ENCODE assay signal across 16 cellular contexts in the genomic region with DNA sequence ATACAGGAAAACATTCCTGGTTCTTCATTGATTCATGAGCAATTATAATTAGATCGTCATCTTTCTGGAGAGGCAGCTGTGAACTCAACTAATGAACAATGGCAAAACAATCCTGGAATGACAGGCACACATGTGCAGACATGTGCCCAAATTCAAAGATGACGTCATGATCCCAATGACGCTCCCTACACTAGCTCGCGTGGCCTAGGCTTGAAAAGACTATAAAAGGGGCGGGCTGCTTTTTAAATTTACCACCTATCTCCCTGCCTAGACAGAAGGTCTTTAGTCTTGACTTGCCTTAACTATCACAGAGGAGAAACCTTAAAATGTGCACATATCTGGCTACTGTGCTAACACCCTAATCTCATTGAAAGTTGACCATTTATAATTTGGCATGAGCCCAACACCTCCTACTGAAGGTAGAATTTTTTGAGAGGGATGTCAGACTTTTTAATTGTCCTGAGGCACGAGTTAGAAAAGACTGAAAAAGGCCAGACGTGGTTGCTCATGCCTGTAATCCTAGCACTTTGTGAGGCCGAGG.
DNase-seq lines count a peak whose midpoint lies in the region; ATAC-seq lines count a peak whose summit lies in the region.
"Had no signal": no experiment of that assay in that cellular context is flagged by ENCODE, and none has a peak within 500 bp of the region (broad histone marks: within the 10 kb centered on the region; RNA-seq: fewer than 3 reads in every experiment).

No MANE protein-coding gene starts in this region.

- no peak overlapping the region for H3K4me3 ChIP-seq in esophagus (ENCODE audit: low read depth in 1 of 2, low read length in 2 of 2)
- H3K4me3 ChIP-seq: HAP-1 had no signal

- peak overlapping the region; percentile 54 for H3K27ac Mint-ChIP-seq in activated CD4-positive, alpha-beta memory T cell treated with anti-CD3 and anti-CD28 coated beads for 36 hours
- no peak overlapping the region for H3K27ac Mint-ChIP-seq in activated CD4-positive, alpha-beta memory T cell treated with anti-CD3 and anti-CD28 coated beads, Interleukin-2, amount 10 ng/mL, durations not matched to agents 7 days and 5 days
- H3K27ac Mint-ChIP-seq in stimulated activated memory B cell treated with anti-CD40 and anti-IgM and Interleukin-4, amounts not matched to agents 10 μg/mL and 1 μg/mL and 100 μg/mL, for 72 hours = peak overlapping the region; percentile 99
- peak overlapping the region in 1 of 2 donors; percentile 29 for H3K27ac Mint-ChIP-seq in activated naive CD4-positive, alpha-beta T cell treated with anti-CD3 and anti-CD28 coated beads, Interleukin-2, amount 50 U/mL, for 72 hours

- peaks cover 5 to 10% of the 10 kb centered on the region in 2 donors for H3K36me3 ChIP-seq in esophagus (ENCODE audit: control insufficient read depth in 2 of 2, insufficient read depth in 2 of 2, low read length in 1 of 2)

- no peaks in the 10 kb centered on the region for H3K27me3 ChIP-seq in esophagus (ENCODE audit: control insufficient read depth in 1 of 2, insufficient read depth in 2 of 2, low read length in 2 of 2)

- H3K9me3 ChIP-seq in esophagus (ENCODE audit: control insufficient read depth in 2 of 2, insufficient read depth in 1 of 2, low read depth in 1 of 2, low read length in 1 of 2) = no peaks in the 10 kb centered on the region
- H3K9me3 ChIP-seq: HAP-1 had no signal

- peaks cover 0 to 8% of the 10 kb centered on the region in 2 donors for H3K4me1 ChIP-seq in esophagus (ENCODE audit: control insufficient read depth in 2 of 2, insufficient read depth in 2 of 2, low read length in 1 of 2)

- CTCF ChIA-PET in activated CD4-positive, alpha-beta memory T cell treated with anti-CD3 and anti-CD28 coated beads for 36 hours (lab: Charles Lee) = interaction anchor here (1.2 to 1.4 kb wide), 2 partner anchors 106 to 107 kb away, joined by 3 to 4 read pairs; a partner anchor contains a TSS
- CTCF ChIA-PET in activated CD4-positive, alpha-beta memory T cell treated with anti-CD3 and anti-CD28 coated beads, Interleukin-2, amount 10 ng/mL, durations not matched to agents 7 days and 5 days (lab: Charles Lee) = no interaction called here

- no peak for DNase-seq in activated CD4-positive, alpha-beta memory T cell treated with anti-CD3 and anti-CD28 coated beads for 36 hours
- DNase-seq in activated CD4-positive, alpha-beta memory T cell treated with anti-CD3 and anti-CD28 coated beads, Interleukin-2, amount 10 ng/mL, durations not matched to agents 7 days and 5 days = no peak
- DNase-seq in SHP77 (lab: John Stamatoyannopoulos, UW) = peak; percentile 32 to 63
- no peak for DNase-seq in stimulated activated naive CD4-positive, alpha-beta T cell (lab: John Stamatoyannopoulos, UW)
- DNase-seq in activated naive CD4-positive, alpha-beta T cell treated with anti-CD3 and anti-CD28 coated beads, Interleukin-2, amount 50 U/mL, for 72 hours (ENCODE audit: low spot score in 2 of 2) = no peak
- DNase-seq: activated CD8-positive, alpha-beta memory T cell treated with anti-CD3 and anti-CD28 coated beads, Interleukin-2, amount 50 U/mL, for 48 hours; DND-41; KBM-7; mesendoderm; NCI-H2107; stimulated activated CD4-positive, alpha-beta T cell treated with anti-CD3 and anti-CD28 coated beads, Interleukin-2, amount 100 ng/mL, for 24 hours; T-helper 9 cell had no signal

- peaks cover 66% of the 10 kb centered on the region for H3K4me1 Mint-ChIP-seq in activated CD4-positive, alpha-beta memory T cell treated with anti-CD3 and anti-CD28 coated beads for 36 hours (ENCODE audit: low read depth)
- H3K4me1 Mint-ChIP-seq in activated CD4-positive, alpha-beta memory T cell treated with anti-CD3 and anti-CD28 coated beads, Interleukin-2, amount 10 ng/mL, durations not matched to agents 7 days and 5 days = peaks cover 68% of the 10 kb centered on the region
- peaks cover 74% of the 10 kb centered on the region for H3K4me1 Mint-ChIP-seq in stimulated activated memory B cell treated with anti-CD40 and anti-IgM and Interleukin-4, amounts not matched to agents 10 μg/mL and 1 μg/mL and 100 μg/mL, for 72 hours

- no peaks in the 10 kb centered on the region for H3K27me3 Mint-ChIP-seq in activated CD4-positive, alpha-beta memory T cell treated with anti-CD3 and anti-CD28 coated beads for 36 hours
- H3K27me3 Mint-ChIP-seq in activated CD4-positive, alpha-beta memory T cell treated with anti-CD3 and anti-CD28 coated beads, Interleukin-2, amount 10 ng/mL, durations not matched to agents 7 days and 5 days = no peaks in the 10 kb centered on the region
- no peaks in the 10 kb centered on the region for H3K27me3 Mint-ChIP-seq in stimulated activated memory B cell treated with anti-CD40 and anti-IgM and Interleukin-4, amounts not matched to agents 10 μg/mL and 1 μg/mL and 100 μg/mL, for 72 hours

- H3K9me3 Mint-ChIP-seq in activated CD4-positive, alpha-beta memory T cell treated with anti-CD3 and anti-CD28 coated beads for 36 hours = no peaks in the 10 kb centered on the region
- no peaks in the 10 kb centered on the region for H3K9me3 Mint-ChIP-seq in activated CD4-positive, alpha-beta memory T cell treated with anti-CD3 and anti-CD28 coated beads, Interleukin-2, amount 10 ng/mL, durations not matched to agents 7 days and 5 days
- no peaks in the 10 kb centered on the region for H3K9me3 Mint-ChIP-seq in stimulated activated memory B cell treated with anti-CD40 and anti-IgM and Interleukin-4, amounts not matched to agents 10 μg/mL and 1 μg/mL and 100 μg/mL, for 72 hours
- no peaks in the 10 kb centered on the region for H3K9me3 Mint-ChIP-seq in activated naive CD4-positive, alpha-beta T cell treated with anti-CD3 and anti-CD28 coated beads, Interleukin-2, amount 50 U/mL, for 72 hours

- 54 to 69% methylated on average over 9 of the region's 9 CpGs for WGBS in esophagus, 2 donors

- ATAC-seq in stimulated activated memory B cell treated with anti-CD40 and anti-IgM and Interleukin-4, amounts not matched to agents 10 μg/mL and 1 μg/mL and 100 μg/mL, for 72 hours = no peak
- no peak for ATAC-seq in GM19023 (IDR thresholded peaks at IDR 0.05; ENCODE audit: unreplicated experiment)
- no peak for ATAC-seq in activated naive CD4-positive, alpha-beta T cell treated with anti-CD3 and anti-CD28 coated beads, Interleukin-2, amount 50 U/mL, for 72 hours

- POLR2A ChIA-PET in activated CD4-positive, alpha-beta memory T cell treated with anti-CD3 and anti-CD28 coated beads for 36 hours (lab: Charles Lee) = interaction anchor here (1.2 kb wide), 2 partner anchors 9 to 35 kb away, joined by 3 to 4 read pairs; no protein-coding TSS in a partner anchor
- POLR2A ChIA-PET in activated CD4-positive, alpha-beta memory T cell treated with anti-CD3 and anti-CD28 coated beads, Interleukin-2, amount 10 ng/mL, durations not matched to agents 7 days and 5 days (lab: Charles Lee) = interaction anchor here (1.2 to 3.1 kb wide), 2 partner anchors 8 to 44 kb away, joined by 3 to 22 read pairs; no protein-coding TSS in a partner anchor

- no peak overlapping the region for H3K4me3 Mint-ChIP-seq in activated CD4-positive, alpha-beta memory T cell treated with anti-CD3 and anti-CD28 coated beads for 36 hours
- no peak overlapping the region for H3K4me3 Mint-ChIP-seq in activated CD4-positive, alpha-beta memory T cell treated with anti-CD3 and anti-CD28 coated beads, Interleukin-2, amount 10 ng/mL, durations not matched to agents 7 days and 5 days
- no peak overlapping the region for H3K4me3 Mint-ChIP-seq in stimulated activated memory B cell treated with anti-CD40 and anti-IgM and Interleukin-4, amounts not matched to agents 10 μg/mL and 1 μg/mL and 100 μg/mL, for 72 hours

- H3K27ac ChIP-seq in esophagus (ENCODE audit: low read depth in 2 of 2, low read length in 1 of 2) = peak overlapping the region; percentile 24 to 66

- intact Hi-C loops in activated CD4-positive, alpha-beta memory T cell treated with anti-CD3 and anti-CD28 coated beads for 36 hours (cut with micrococcal nuclease) = no loop called here

- peaks cover 35% of the 10 kb centered on the region for H3K36me3 Mint-ChIP-seq in activated CD4-positive, alpha-beta memory T cell treated with anti-CD3 and anti-CD28 coated beads for 36 hours
- H3K36me3 Mint-ChIP-seq in activated CD4-positive, alpha-beta memory T cell treated with anti-CD3 and anti-CD28 coated beads, Interleukin-2, amount 10 ng/mL, durations not matched to agents 7 days and 5 days (ENCODE audit: low read depth) = peaks cover 69% of the 10 kb centered on the region
- peaks cover 91% of the 10 kb centered on the region for H3K36me3 Mint-ChIP-seq in stimulated activated memory B cell treated with anti-CD40 and anti-IgM and Interleukin-4, amounts not matched to agents 10 μg/mL and 1 μg/mL and 100 μg/mL, for 72 hours
- peaks cover 0 to 19% of the 10 kb centered on the region in 2 donors for H3K36me3 Mint-ChIP-seq in activated naive CD4-positive, alpha-beta T cell treated with anti-CD3 and anti-CD28 coated beads, Interleukin-2, amount 50 U/mL, for 72 hours

Comparison
In these comparisons a context has a peak if more than half of its experiments do, and no peak if none do; other contexts are left out.
1. DNase-seq: peak in SHP77 (2 of 2); none in activated CD4-positive, alpha-beta memory T cell treated with anti-CD3 and anti-CD28 coated beads for 36 hours (single experiment), activated CD4-positive, alpha-beta memory T cell treated with anti-CD3 and anti-CD28 coated beads, Interleukin-2, amount 10 ng/mL, durations not matched to agents 7 days and 5 days (single experiment), stimulated activated naive CD4-positive, alpha-beta T cell (0 of 6) and activated naive CD4-positive, alpha-beta T cell treated with anti-CD3 and anti-CD28 coated beads, Interleukin-2, amount 50 U/mL, for 72 hours (0 of 2).